Comparison of ENCODE assay signal across 8 cellular contexts in genomic region chr7:138663741-138664710, GRCh38. TPM values are rescaled to one million over a fixed set of nuclear protein-coding genes. Genes with fewer than 3 reads are reported as not detected.
A peak's percentile ranks its signal among the peaks of the same experiment; 100 is the strongest.
DNase-seq lines count a peak whose midpoint lies in the region; ATAC-seq, FAIRE-seq and TF ChIP-seq lines count a peak whose summit lies in the region.

No MANE protein-coding gene starts in this region.

- no peak for FAIRE-seq in GM12878 (lab: Jason Lieb, UNC)
- FAIRE-seq in H54 (lab: Jason Lieb, UNC): no peak

- H3K27ac ChIP-seq in HUES48 (ENCODE audit: low read depth, low read length) (peak overlapping the region; percentile 52), GM12878 (ENCODE audit: control insufficient read depth, insufficient read depth) (no peak overlapping the region), layer of hippocampus (ENCODE audit: low read depth, low read length) (peak overlapping the region; percentile 46), stomach (peak overlapping the region in 1 of 5 donors; percentile 18)

- H3K9me3 ChIP-seq in HUES48 (ENCODE audit: control insufficient read depth, insufficient read depth, low read length) (no peaks in the 10 kb centered on the region), GM12878 (replicated peaks; ENCODE audit: control insufficient read depth, insufficient read depth, low read length) (no peaks in the 10 kb centered on the region), stomach (peaks cover 0 to 2% (median 0%) of the 10 kb centered on the region in 4 donors)

- peak overlapping the region; percentile 76 for H3K9ac ChIP-seq in HUES48 (ENCODE audit: low read depth, low read length)
- no peak overlapping the region for H3K9ac ChIP-seq in GM12878 (ENCODE audit: control insufficient read depth, insufficient read depth, low read length)

- H3K4me3 ChIP-seq in HUES48 (ENCODE audit: low read depth, low read length) (peak overlapping the region; percentile 82), GM12878 (no peak overlapping the region), stomach (peak overlapping the region; percentile 42 to 55 (median 44))

- in situ Hi-C loops in ACHN (cut with HindIII; ENCODE audit: low pct_ligation_motif_present, low pct_unique_long_range_greater_than_20kb, low sequenced_read_pairs): no loop called here
- in situ Hi-C loops in GM12878 (cut with MboI): no loop called here

- TF ChIP-seq EP300 in GM12878 (IDR thresholded peaks at IDR 0.05; ENCODE audit: borderline replicate concordance in 1 of 2, control insufficient read depth in 1 of 2, low read depth in 2 of 2, low read length in 2 of 2): no peak
- no peak for TF ChIP-seq EP300 in stomach (IDR thresholded peaks at IDR 0.05)

- no peaks in the 10 kb centered on the region for H4K20me1 ChIP-seq in GM12878 (ENCODE audit: control insufficient read depth, insufficient read depth)

- RAD21 ChIA-PET in GM12878 (lab: Charles Lee; ENCODE audit: unreplicated experiment): no interaction called here

- SMC1A ChIA-PET in GM12878 (lab: Charles Lee; ENCODE audit: uncharacterized antibody, unreplicated experiment): interaction anchor here (0.6 kb wide), 1 partner anchor 769 kb away, joined by 3 read pairs; no protein-coding TSS in a partner anchor

- TF ChIP-seq CTCF in GM12878 (IDR thresholded peaks at IDR 0.05 in 2 of 3, conservative IDR thresholded peaks at IDR 0.05 in 1 of 3; ENCODE audit: control insufficient read depth in 2 of 3, extremely low read depth in 1 of 3, insufficient read depth in 1 of 3, low read depth in 3 of 3, low read length in 3 of 3) (no peak), stomach (IDR thresholded peaks at IDR 0.05) (no peak)

- H3K27me3 ChIP-seq in HUES48 (ENCODE audit: control insufficient read depth, insufficient read depth, low read length) (no peaks in the 10 kb centered on the region), GM12878 (replicated peaks in 1 of 2; ENCODE audit: control insufficient read depth in 2 of 2, insufficient read depth in 2 of 2, low read length in 1 of 2) (no peaks in the 10 kb centered on the region), layer of hippocampus (ENCODE audit: control insufficient read depth, insufficient read depth, low read length) (no peaks in the 10 kb centered on the region), stomach (peaks cover 0 to 23% (median 0%) of the 10 kb centered on the region in 3 donors)

- no TSS peak for BruUV-seq in GM12878 (replicated peaks; lab: Mats Ljungman, UMichigan)

- TF ChIP-seq POLR2A in GM12878 (IDR thresholded peaks at IDR 0.05; ENCODE audit: low read depth, low read length) (no peak), stomach (IDR thresholded peaks at IDR 0.05) (no peak), H54 (IDR thresholded peaks at IDR 0.05; ENCODE audit: low read depth, low read length) (no peak)

- no peaks in the 10 kb centered on the region for H3K36me3 ChIP-seq in HUES48 (ENCODE audit: control insufficient read depth, insufficient read depth, low read length)
- no peaks in the 10 kb centered on the region for H3K36me3 ChIP-seq in GM12878 (ENCODE audit: control insufficient read depth in 2 of 2, insufficient read depth in 2 of 2, low read length in 1 of 2)
- H3K36me3 ChIP-seq in stomach: no peaks in the 10 kb centered on the region

- intact Hi-C loops in GM12878 (cut with micrococcal nuclease; ENCODE audit: unreplicated experiment) (no loop called here), stomach (cut with DNase I; ENCODE audit: low total_unique reads) (no loop called here)

- POLR2A ChIA-PET in GM12878 (lab: Charles Lee): no interaction called here

- TF ChIP-seq RAD21 in GM12878 (IDR thresholded peaks at IDR 0.05; ENCODE audit: insufficient read depth, low read depth, low read length): no peak

- CTCF ChIA-PET in GM12878 (lab: Yijun Ruan, JAX): interaction anchor here (0.6 kb wide), 1 partner anchor 643 kb away, joined by 3 read pairs; no protein-coding TSS in a partner anchor

- no peaks in the 10 kb centered on the region for H3K79me2 ChIP-seq in GM12878 (ENCODE audit: control insufficient read depth, insufficient read depth, low read length)

- ATAC-seq in GM12878 (no peak), HG03469 (IDR thresholded peaks at IDR 0.05; ENCODE audit: unreplicated experiment) (no peak)

- no peak overlapping the region for H2AFZ ChIP-seq in GM12878 (ENCODE audit: control insufficient read depth, low read depth, low read length)

- H3K4me1 ChIP-seq in HUES48 (ENCODE audit: control insufficient read depth, insufficient read depth, low read length) (peaks cover 64% of the 10 kb centered on the region), GM12878 (ENCODE audit: control insufficient read depth, insufficient read depth, low read length) (no peaks in the 10 kb centered on the region), stomach (peaks cover 0 to 11% (median 6%) of the 10 kb centered on the region in 4 donors)

- peak; percentile 19 for DNase-seq in ACHN
- DNase-seq in GM12878 (ENCODE audit: low read depth, low spot score): no peak
- DNase-seq in stomach: no peak
- DNase-seq in DMS79 treated with DMSO at 0.1 percent for 48 hours (lab: John Stamatoyannopoulos, UW): no peak
- DNase-seq in H54 (ENCODE audit: insufficient read length, low spot score): no peak

- H3K4me2 ChIP-seq in GM12878 (ENCODE audit: control insufficient read depth, insufficient read depth): no peak overlapping the region

- 31% methylated on average over 40 of the region's 59 CpGs for WGBS in GM12878 (ENCODE audit: insufficient coverage, insufficient replicate concordance, low lambda C conversion rate, missing lambda C conversion rate)
- WGBS in stomach, 5 donors: 28 to 32% (median 30%) methylated on average over 57 to 59 of the region's 59 CpGs

TF ChIP-seq in GM12878, 131 proteins besides CTCF, POLR2A, EP300 and RAD21:
- TF ChIP-seq PKNOX1 (IDR thresholded peaks at IDR 0.05): 0 out of 2 replicates have a peak, but pooled peaks have one; percentile 9
- TF ChIP-seq REST (IDR thresholded peaks at IDR 0.05; ENCODE audit: low read depth, low read length): no peak
- no peak for TF ChIP-seq PAX8 (IDR thresholded peaks at IDR 0.05)

RNA-seq across cellular contexts. Expression of gene SVOPL, which starts 37.1 kb away (rescaled TPM):
- not detected in 2 replicates for total RNA-seq in GM12878 (2013; cell fraction: nucleolus; rRNA removed)
- total RNA-seq in GM12878 (2014; rRNA removed) (not detected in 2 replicates), GM12878 (2014; rRNA removed; fragmentation: Illumina TruSeq; extraction: Trizol) (not detected in 2 replicates), GM12878 (2021) (not detected in 2 replicates), stomach (1 to 10 TPM in 1 of 5 donors, under 1 TPM in 1, not detected in 3; under 0.01 to 2.3 TPM)
- polyA plus RNA-seq in GM12878 (2011; ENCODE audit: low read depth): not detected
- polyA plus RNA-seq in GM12878 (2011; rRNA removed) (0.15 TPM in 1 of 2 replicates, not detected in the other), GM12878 (2014; fragmentation: Illumina TruSeq; extraction: Trizol) (not detected in 2 replicates), GM12878 (2014; fragmentation: Nextera tagmentation; extraction: Ambion mirVana) (not detected), GM12878 (2014; rRNA removed) (not detected in 2 replicates), GM12878 (2016; fragmentation: Nextera tagmentation; extraction: Ambion mirVana) (not detected), stomach (under 1 TPM in 1 of 3 donors, not detected in 2; 0.13 TPM)
- 0.08 TPM in 1 of 2 replicates, not detected in the other for polyA plus RNA-seq in GM12878 (2011; cell fraction: cytosol; rRNA removed)
- polyA plus RNA-seq in GM12878 (2011; cell fraction: nucleus; rRNA removed): not detected in 2 replicates
- polyA plus RNA-seq in GM12878 (2012): not detected in 2 replicates
- 0.21 TPM in 1 of 2 replicates, not detected in the other for polyA minus RNA-seq in GM12878 (2011; rRNA and poly(A)+ RNA removed)
- polyA minus RNA-seq in GM12878 (2011; cell fraction: cytosol; rRNA and poly(A)+ RNA removed): 0.83 TPM in 1 of 2 replicates, not detected in the other
- polyA minus RNA-seq in GM12878 (2011; cell fraction: nucleus; rRNA and poly(A)+ RNA removed): 0.24 and 0.77 TPM in 2 replicates
